1 cellular context compared by ENCODE assay signal in genomic region chr13:92260363-92260762, GRCh38.
TF ChIP-seq lines count a peak whose summit lies in the region.

No MANE protein-coding gene starts in this region.

TF ChIP-seq in H1, 55 proteins besides CTCF, POLR2A, EP300 and RAD21 (continued from another document):
- TF ChIP-seq ZNF274 (IDR thresholded peaks at IDR 0.05; ENCODE audit: borderline replicate concordance, extremely low read depth, low read length): no peak
- TF ChIP-seq, protein P1, sequence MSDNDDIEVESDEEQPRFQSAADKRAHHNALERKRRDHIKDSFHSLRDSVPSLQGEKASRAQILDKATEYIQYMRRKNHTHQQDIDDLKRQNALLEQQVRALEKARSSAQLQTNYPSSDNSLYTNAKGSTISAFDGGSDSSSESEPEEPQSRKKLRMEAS (IDR thresholded peaks at IDR 0.05): no peak
